Comparison of ENCODE assay signal across 8 cellular contexts in genomic region chr6:35025241-35026188, GRCh38.
DNase-seq lines count a peak whose midpoint lies in the region; ATAC-seq and TF ChIP-seq lines count a peak whose summit lies in the region.

No MANE protein-coding gene starts in this region.

- H3K4ac ChIP-seq in trophoblast cell (ENCODE audit: low read depth, low read length): peak overlapping the region; percentile 77

- no peaks in the 10 kb centered on the region for H3K79me1 ChIP-seq in trophoblast cell (ENCODE audit: low read length)

- peak overlapping the region; percentile 38 for H2BK120ac ChIP-seq in trophoblast cell (ENCODE audit: insufficient read depth, low read length, poor library complexity)

- H3K79me2 ChIP-seq in OCI-LY3 (ENCODE audit: low read length) (no peaks in the 10 kb centered on the region), trophoblast cell (ENCODE audit: control insufficient read depth, insufficient read depth, low read length, poor library complexity) (peaks cover 9% of the 10 kb centered on the region)

- no peaks in the 10 kb centered on the region for H3K9me3 ChIP-seq in OCI-LY3 (ENCODE audit: insufficient read depth, low read length)
- no peaks in the 10 kb centered on the region for H3K9me3 ChIP-seq in trophoblast cell (ENCODE audit: insufficient read depth, low read depth, low read length)

- CTCF ChIA-PET in BJ (lab: Yijun Ruan, JAX): interaction anchor here (1.2 to 2.1 kb wide), 2 partner anchors 27 to 114 kb away, joined by 6 read pairs; no protein-coding TSS in a partner anchor

- H3K27ac ChIP-seq in OCI-LY3 (ENCODE audit: low read length): no peak overlapping the region
- no peak overlapping the region for H3K27ac ChIP-seq in trophoblast cell (ENCODE audit: low read depth, low read length)

- TF ChIP-seq CTCF in BJ (IDR thresholded peaks at IDR 0.05; ENCODE audit: insufficient read depth, low read depth, low read length): peak; percentile 39
- TF ChIP-seq CTCF in OCI-LY3 (IDR thresholded peaks at IDR 0.05; ENCODE audit: low read depth, low read length): 0 out of 2 replicates have a peak, but pooled peaks have one; percentile 15
- peak; percentile 32 for TF ChIP-seq CTCF in epithelial cell of proximal tubule (conservative IDR thresholded peaks at IDR 0.05; ENCODE audit: low read depth, low read length)

- no peak overlapping the region for H3K14ac ChIP-seq in trophoblast cell (ENCODE audit: low read length)

- no CpG with 5 or more reads among the region's 11 CpGs for WGBS in trophoblast cell (ENCODE audit: extremely low coverage, insufficient coverage, insufficient read length)

- no peak for DNase-seq in BJ (ENCODE audit: low read depth)
- DNase-seq in epithelial cell of proximal tubule (ENCODE audit: low read depth): no peak
- peak in 1 of 2 donors; percentile 33 for DNase-seq in trophoblast cell
- DNase-seq in COLO668 (lab: John Stamatoyannopoulos, UW; ENCODE audit: unreplicated experiment): no peak
- no peak for DNase-seq in activated CD4-positive, alpha-beta T cell treated with anti-CD3 and anti-CD28 coated beads, Interleukin-2, amount 50 U/mL, for 1 hour
- no peak for DNase-seq in amniotic stem cell (lab: John Stamatoyannopoulos, UW)

- peak overlapping the region; percentile 43 for H2BK5ac ChIP-seq in trophoblast cell (ENCODE audit: low read depth, low read length, poor library complexity)

- peak overlapping the region; percentile 86 for H3K18ac ChIP-seq in trophoblast cell (ENCODE audit: low read length)

- H3K27me3 ChIP-seq in BJ (ENCODE audit: control insufficient read depth, insufficient read depth, low read length) (no peaks in the 10 kb centered on the region), OCI-LY3 (ENCODE audit: low read depth, low read length) (no peaks in the 10 kb centered on the region), trophoblast cell (ENCODE audit: insufficient read depth, low read length) (no peaks in the 10 kb centered on the region)

- POLR2A ChIA-PET in BJ (lab: Charles Lee): no interaction called here

- no peak overlapping the region for H3K23ac ChIP-seq in trophoblast cell (ENCODE audit: low read length)

- H3K9ac ChIP-seq in OCI-LY3 (ENCODE audit: low read length) (no peak overlapping the region), trophoblast cell (ENCODE audit: low read length) (no peak overlapping the region)

- H2AFZ ChIP-seq in OCI-LY3 (ENCODE audit: low read depth, low read length) (no peak overlapping the region), trophoblast cell (ENCODE audit: insufficient read depth, low read length, poor library complexity) (no peak overlapping the region)

- H3K36me3 ChIP-seq in BJ (ENCODE audit: control insufficient read depth, insufficient read depth, low read length) (no peaks in the 10 kb centered on the region), OCI-LY3 (replicated peaks; ENCODE audit: low read depth, low read length) (no peaks in the 10 kb centered on the region), trophoblast cell (ENCODE audit: control insufficient read depth in 1 of 2, insufficient read depth in 2 of 2, low read length in 2 of 2) (peaks cover 24 to 35% of the 10 kb centered on the region in 2 experiments)

- H4K12ac ChIP-seq in trophoblast cell (ENCODE audit: low read depth, low read length): no peak overlapping the region

- no peaks in the 10 kb centered on the region for H4K20me1 ChIP-seq in OCI-LY3 (ENCODE audit: insufficient read depth, low read length)

- H3K4me2 ChIP-seq in OCI-LY3 (ENCODE audit: low read length): no peak overlapping the region
- no peak overlapping the region for H3K4me2 ChIP-seq in trophoblast cell (ENCODE audit: low read length)

- H4K91ac ChIP-seq in trophoblast cell (ENCODE audit: low read depth, low read length): no peak overlapping the region

- H2AK5ac ChIP-seq in trophoblast cell (ENCODE audit: low read length): peak overlapping the region; percentile 79

- ATAC-seq in HG03097 (IDR thresholded peaks at IDR 0.05; ENCODE audit: low FRiP score, unreplicated experiment): no peak

- H3K4me3 ChIP-seq in BJ (ENCODE audit: low read depth, low read length): no peak overlapping the region
- H3K4me3 ChIP-seq in OCI-LY3 (ENCODE audit: low read length): no peak overlapping the region
- H3K4me3 ChIP-seq in epithelial cell of proximal tubule (ENCODE audit: low read depth, low read length): no peak overlapping the region
- H3K4me3 ChIP-seq in trophoblast cell (ENCODE audit: low read depth, low read length): no peak overlapping the region

- peak overlapping the region; percentile 36 for H2BK12ac ChIP-seq in trophoblast cell (ENCODE audit: low read length)

- no peaks in the 10 kb centered on the region for H3K4me1 ChIP-seq in OCI-LY3 (ENCODE audit: low read length)
- peaks cover 5% of the 10 kb centered on the region in 2 experiments for H3K4me1 ChIP-seq in trophoblast cell (ENCODE audit: control insufficient read depth in 1 of 2, insufficient read depth in 2 of 2, low read length in 2 of 2)

- H4K8ac ChIP-seq in trophoblast cell (ENCODE audit: low read depth, low read length): no peak overlapping the region
